ENCODE assay signal across 16 cellular contexts in genomic region chr2:215138466-215138865, GRCh38. TPM values are rescaled to one million over a fixed set of nuclear protein-coding genes. Genes with fewer than 3 reads are reported as not detected.
DNase-seq lines count a peak whose midpoint lies in the region; ATAC-seq, FAIRE-seq and TF ChIP-seq lines count a peak whose summit lies in the region.
"Had no signal": no experiment of that assay in that cellular context is flagged by ENCODE, and none has a peak within 500 bp of the region (broad histone marks: within the 10 kb centered on the region; RNA-seq: fewer than 3 reads in every experiment).

ABCA12 (minus strand) TSS chr2:215138626; CDS start chr2:215138208, 418 bp downstream.

- intact Hi-C loops in esophagus squamous epithelium (cut with DNase I) (no loop called here), posterior cingulate gyrus (cut with DNase I) (no loop called here), pancreas (cut with DNase I) (no loop called here)

- no peaks in the 10 kb centered on the region for H3K36me3 ChIP-seq in RWPE2 (ENCODE audit: low read depth)
- H3K36me3 ChIP-seq in esophagus squamous epithelium: no peaks in the 10 kb centered on the region
- H3K36me3 ChIP-seq in smooth muscle cell (ENCODE audit: low read depth): no peaks in the 10 kb centered on the region
- no peaks in the 10 kb centered on the region for H3K36me3 ChIP-seq in tibial nerve
- H3K36me3 ChIP-seq in pancreas: no peaks in the 10 kb centered on the region
- H3K36me3 ChIP-seq: brain microvascular endothelial cell had no signal

- no peak for TF ChIP-seq POLR2A in esophagus squamous epithelium (IDR thresholded peaks at IDR 0.05)
- no peak for TF ChIP-seq POLR2A in tibial nerve (IDR thresholded peaks at IDR 0.05)

- TF ChIP-seq CTCF in RWPE2 (IDR thresholded peaks at IDR 0.05; ENCODE audit: poor library complexity, severe bottlenecking) (no peak), esophagus squamous epithelium (IDR thresholded peaks at IDR 0.05) (no peak), smooth muscle cell (IDR thresholded peaks at IDR 0.05; ENCODE audit: borderline replicate concordance, insufficient read depth, poor library complexity, severe bottlenecking) (no peak), tibial nerve (IDR thresholded peaks at IDR 0.05) (no peak), pancreas (IDR thresholded peaks at IDR 0.05) (no peak)

- FAIRE-seq in pancreas (lab: Jason Lieb, UNC): no peak

- H3K4me2 ChIP-seq in smooth muscle cell: peak within 1 kb of the TSS; percentile 44

- no peak for TF ChIP-seq EP300 in tibial nerve (IDR thresholded peaks at IDR 0.05)

- no peaks in the 10 kb centered on the region for H3K9me3 ChIP-seq in RWPE2 (ENCODE audit: severe bottlenecking)
- no peaks in the 10 kb centered on the region for H3K9me3 ChIP-seq in esophagus squamous epithelium
- H3K9me3 ChIP-seq in smooth muscle cell (replicated peaks; ENCODE audit: low read depth): no peaks in the 10 kb centered on the region
- H3K9me3 ChIP-seq in tibial nerve: peaks cover 0 to 3% (median 0%) of the 10 kb centered on the region in 4 donors
- no peaks in the 10 kb centered on the region for H3K9me3 ChIP-seq in pancreas

- no peak for ATAC-seq in RWPE2 (ENCODE audit: low read depth)
- ATAC-seq in pancreas: no peak

- H3K4me3 ChIP-seq in RWPE2 (ENCODE audit: severe bottlenecking) (no peak within 1 kb of the TSS), esophagus squamous epithelium (peak within 1 kb of the TSS in 3 of 4 donors; percentile 0 to 32 (median 8)), smooth muscle cell (no peak within 1 kb of the TSS), tibial nerve (no peak within 1 kb of the TSS), pancreas (no peak within 1 kb of the TSS)

- H3K27me3 ChIP-seq in RWPE2 (ENCODE audit: insufficient read depth, poor library complexity, severe bottlenecking): no peaks in the 10 kb centered on the region
- no peaks in the 10 kb centered on the region for H3K27me3 ChIP-seq in esophagus squamous epithelium
- no peaks in the 10 kb centered on the region for H3K27me3 ChIP-seq in smooth muscle cell (ENCODE audit: low read depth)
- no peaks in the 10 kb centered on the region for H3K27me3 ChIP-seq in tibial nerve
- no peaks in the 10 kb centered on the region for H3K27me3 ChIP-seq in pancreas
- H3K27me3 ChIP-seq: brain microvascular endothelial cell had no signal

- peak within 1 kb of the TSS; percentile 22 for H3K9ac ChIP-seq in smooth muscle cell (ENCODE audit: low read depth)

- H3K4me1 ChIP-seq in RWPE2 (ENCODE audit: insufficient read depth, poor library complexity, severe bottlenecking) (peaks cover 33% of the 10 kb centered on the region), esophagus squamous epithelium (peaks cover 5 to 48% (median 5%) of the 10 kb centered on the region in 3 donors), smooth muscle cell (ENCODE audit: low read depth) (peaks cover 3% of the 10 kb centered on the region), tibial nerve (no peaks in the 10 kb centered on the region), pancreas (no peaks in the 10 kb centered on the region)

- WGBS in esophagus squamous epithelium, 2 donors: 0 to 28% methylated on average over 1 to 2 of the region's 2 CpGs
- WGBS in smooth muscle cell (ENCODE audit: low lambda C conversion rate): 74% methylated on average over 2 of the region's 2 CpGs
- WGBS in tibial nerve, 2 donors: 80 to 86% methylated on average over 2 of the region's 2 CpGs
- WGBS in pancreas, 2 donors: 40 to 46% methylated on average over 2 of the region's 2 CpGs

- DNase-seq in DMS153 (lab: John Stamatoyannopoulos, UW) (peak; percentile 35), DMS153 treated with DMSO at 0.1 percent for 48 hours (lab: John Stamatoyannopoulos, UW; ENCODE audit: unreplicated experiment) (no peak), RWPE2 (ENCODE audit: low spot score) (no peak), esophagus squamous epithelium (lab: John Stamatoyannopoulos, UW) (no peak), smooth muscle cell (lab: John Stamatoyannopoulos, UW; ENCODE audit: unreplicated experiment) (no peak), tibial nerve (ENCODE audit: low spot score in 2 of 2) (no peak), posterior cingulate gyrus (no peak), pancreas (no peak)
- DNase-seq: activated CD4-positive, alpha-beta T cell treated with anti-CD3 and anti-CD28 coated beads, Interleukin-2, amount 10 ng/mL, durations not matched to agents 7 days and 5 days; activated naive CD4-positive, alpha-beta T cell treated with anti-CD3 and anti-CD28 coated beads, Interleukin-2, amount 50 U/mL, for 16 hours; brain microvascular endothelial cell; hypothalamus; NCI-H1092 treated with DMSO at 0.1 percent for 48 hours had no signal

- no peaks in the 10 kb centered on the region for H3K79me2 ChIP-seq in smooth muscle cell (ENCODE audit: low read depth)

- H3K27ac ChIP-seq in RWPE2 (ENCODE audit: poor library complexity, severe bottlenecking) (peak within 1 kb of the TSS; percentile 93), esophagus squamous epithelium (peak within 1 kb of the TSS; percentile 53 to 75 (median 66)), smooth muscle cell (ENCODE audit: low read depth) (peak within 1 kb of the TSS; percentile 71), tibial nerve (no peak within 1 kb of the TSS), pancreas (no peak within 1 kb of the TSS)
- H3K27ac ChIP-seq: 22Rv1, brain microvascular endothelial cell had no signal

- H2AFZ ChIP-seq in smooth muscle cell (ENCODE audit: low read depth): peak within 1 kb of the TSS; percentile 19

- H4K20me1 ChIP-seq in smooth muscle cell (ENCODE audit: low read depth): no peaks in the 10 kb centered on the region

- H3F3A ChIP-seq in smooth muscle cell (ENCODE audit: low read depth): no peaks in the 10 kb centered on the region

RNA-seq across cellular contexts. Expression of gene ABCA12, which starts in this region (rescaled TPM):
- total RNA-seq in esophagus squamous epithelium (10 to 100 TPM in 1 of 4 donors, 1 to 10 TPM in 3; 1.5 to 45.7 (median 3.8) TPM), smooth muscle cell (3.9 and 5.7 TPM in 2 replicates), tibial nerve (not detected), pancreas (under 1 TPM in 3 of 6 donors, not detected in 3; 0.03 TPM)
- polyA plus RNA-seq in smooth muscle cell (0.47 and 0.59 TPM in 2 replicates), pancreas (not detected)
- total RNA-seq: activated CD4-positive, alpha-beta T cell treated with anti-CD3 and anti-CD28 coated beads, Interleukin-2, amount 10 ng/mL, durations not matched to agents 7 days and 5 days; SK-MEL-5 had no signal
- polyA plus RNA-seq: CD14-positive monocyte had no signal

Comparison
In these comparisons a context has a peak if more than half of its experiments do, and no peak if none do; other contexts are left out.
1. H3K27ac ChIP-seq: peak in RWPE2 (single experiment), esophagus squamous epithelium (4 of 4) and smooth muscle cell (single experiment); none in tibial nerve (0 of 4) and pancreas (0 of 4).
2. H3K4me3 ChIP-seq: peak in esophagus squamous epithelium (3 of 4); none in RWPE2 (single experiment), smooth muscle cell (single experiment), tibial nerve (0 of 4) and pancreas (0 of 4).